Comparison of ENCODE assay signal across 17 cellular contexts in genomic region chr9:4308482-4308881, GRCh38. TPM values are rescaled to one million over a fixed set of nuclear protein-coding genes. Genes with fewer than 3 reads are reported as not detected.
DNase-seq lines count a peak whose midpoint lies in the region; ATAC-seq and TF ChIP-seq lines count a peak whose summit lies in the region.
"Had no signal": no experiment of that assay in that cellular context is flagged by ENCODE, and none has a peak within 500 bp of the region (broad histone marks: within the 10 kb centered on the region; RNA-seq: fewer than 3 reads in every experiment).

No MANE protein-coding gene starts in this region.

- H3K4me3 Mint-ChIP-seq in stimulated activated effector memory CD8-positive, alpha-beta T cell treated with anti-CD3 and anti-CD28 coated beads, Interleukin-12 subunit alpha, Interleukin-12 subunit beta, amount 100 ng/mL, for 72 hours = no peak overlapping the region
- H3K4me3 Mint-ChIP-seq: CD14-positive monocyte; CD8-positive, alpha-beta T cell had no signal

- H3K4me1 Mint-ChIP-seq in stimulated activated effector memory CD8-positive, alpha-beta T cell treated with anti-CD3 and anti-CD28 coated beads, Interleukin-12 subunit alpha, Interleukin-12 subunit beta, amount 100 ng/mL, for 72 hours = peaks cover 14% of the 10 kb centered on the region

- peaks cover 5% of the 10 kb centered on the region for H3K27me3 ChIP-seq in WERI-Rb-1 (ENCODE audit: insufficient read depth, low read depth, severe bottlenecking)
- no peaks in the 10 kb centered on the region for H3K27me3 ChIP-seq in esophagus muscularis mucosa
- no peaks in the 10 kb centered on the region for H3K27me3 ChIP-seq in esophagus squamous epithelium
- H3K27me3 ChIP-seq: BLaER1 had no signal

- no peak overlapping the region for H3K4me3 ChIP-seq in WERI-Rb-1 (ENCODE audit: low read depth, low read length)
- no peak overlapping the region for H3K4me3 ChIP-seq in esophagus muscularis mucosa
- no peak overlapping the region for H3K4me3 ChIP-seq in esophagus squamous epithelium
- H3K4me3 ChIP-seq: A549, BLaER1, GM23248 had no signal

- TF ChIP-seq EP300 in esophagus muscularis mucosa (IDR thresholded peaks at IDR 0.05) = no peak

- H3K9me3 ChIP-seq in WERI-Rb-1 (ENCODE audit: severe bottlenecking) = no peaks in the 10 kb centered on the region
- no peaks in the 10 kb centered on the region for H3K9me3 ChIP-seq in esophagus muscularis mucosa
- H3K9me3 ChIP-seq in esophagus squamous epithelium = no peaks in the 10 kb centered on the region
- H3K9me3 ChIP-seq: A549, BLaER1 had no signal

- no peaks in the 10 kb centered on the region for H3K4me1 ChIP-seq in esophagus muscularis mucosa
- no peaks in the 10 kb centered on the region for H3K4me1 ChIP-seq in esophagus squamous epithelium
- H3K4me1 ChIP-seq: BLaER1 had no signal

- no peak for ATAC-seq in stimulated activated effector memory CD8-positive, alpha-beta T cell treated with anti-CD3 and anti-CD28 coated beads, Interleukin-12 subunit alpha, Interleukin-12 subunit beta, amount 100 ng/mL, for 72 hours
- ATAC-seq: A549; CD8-positive, alpha-beta T cell had no signal

- no peaks in the 10 kb centered on the region for H3K36me3 Mint-ChIP-seq in stimulated activated effector memory CD8-positive, alpha-beta T cell treated with anti-CD3 and anti-CD28 coated beads, Interleukin-12 subunit alpha, Interleukin-12 subunit beta, amount 100 ng/mL, for 72 hours
- H3K36me3 Mint-ChIP-seq: CD14-positive monocyte; CD8-positive, alpha-beta T cell had no signal

- TF ChIP-seq CTCF in WERI-Rb-1 (IDR thresholded peaks at IDR 0.05; ENCODE audit: low read depth, low read length) (no peak), esophagus muscularis mucosa (IDR thresholded peaks at IDR 0.05) (no peak), esophagus squamous epithelium (IDR thresholded peaks at IDR 0.05) (no peak)

- no peaks in the 10 kb centered on the region for H3K36me3 ChIP-seq in WERI-Rb-1
- H3K36me3 ChIP-seq in esophagus muscularis mucosa = no peaks in the 10 kb centered on the region
- H3K36me3 ChIP-seq in esophagus squamous epithelium = no peaks in the 10 kb centered on the region
- H3K36me3 ChIP-seq: BLaER1 had no signal

- H3K9me3 Mint-ChIP-seq in stimulated activated effector memory CD8-positive, alpha-beta T cell treated with anti-CD3 and anti-CD28 coated beads, Interleukin-12 subunit alpha, Interleukin-12 subunit beta, amount 100 ng/mL, for 72 hours = no peaks in the 10 kb centered on the region
- H3K9me3 Mint-ChIP-seq: CD8-positive, alpha-beta T cell had no signal

- peak overlapping the region; percentile 40 for H3K27ac Mint-ChIP-seq in stimulated activated effector memory CD8-positive, alpha-beta T cell treated with anti-CD3 and anti-CD28 coated beads, Interleukin-12 subunit alpha, Interleukin-12 subunit beta, amount 100 ng/mL, for 72 hours
- H3K27ac Mint-ChIP-seq: CD8-positive, alpha-beta T cell had no signal

- TF ChIP-seq POLR2A in esophagus muscularis mucosa (IDR thresholded peaks at IDR 0.05; ENCODE audit: low read depth) (no peak), esophagus squamous epithelium (IDR thresholded peaks at IDR 0.05) (no peak)

- DNase-seq in NCI-H82 (lab: John Stamatoyannopoulos, UW) (peak; percentile 22), NCI-H82 treated with DMSO at 0.1 percent for 48 hours (lab: John Stamatoyannopoulos, UW; ENCODE audit: unreplicated experiment) (no peak), EH (ENCODE audit: low read depth) (peak; percentile 27), WERI-Rb-1 (peak; percentile 68), esophagus muscularis mucosa (ENCODE audit: extremely low spot score) (no peak), esophagus squamous epithelium (lab: John Stamatoyannopoulos, UW) (no peak)
- DNase-seq in stimulated activated effector memory CD8-positive, alpha-beta T cell treated with anti-CD3 and anti-CD28 coated beads, Interleukin-12 subunit alpha, Interleukin-12 subunit beta, amount 100 ng/mL, for 72 hours (ENCODE audit: low spot score in 2 of 2) = no peak
- DNase-seq: CD8-positive, alpha-beta T cell; DMS 273 treated with DMSO at 0.1 percent for 48 hours; DMS53; GDM1; GM23248; HCEC 1CT had no signal

- intact Hi-C loops in esophagus muscularis mucosa (cut with DNase I) = no loop called here
- intact Hi-C loops in esophagus squamous epithelium (cut with DNase I) = no loop called here

- H3K27ac ChIP-seq in WERI-Rb-1 = no peak overlapping the region
- H3K27ac ChIP-seq in esophagus muscularis mucosa (replicated peaks in 1 of 4) = no peak overlapping the region
- H3K27ac ChIP-seq in esophagus squamous epithelium = no peak overlapping the region
- H3K27ac ChIP-seq: 22Rv1, BLaER1, GM23248 had no signal

RNA-seq across cellular contexts. Expression of gene GLIS3, which starts 8.6 kb away (rescaled TPM):
- total RNA-seq in esophagus muscularis mucosa (10 to 100 TPM; 14.6 to 34.1 (median 20.5) TPM), esophagus squamous epithelium (10 to 100 TPM in 1 of 4 donors, 1 to 10 TPM in 1, under 1 TPM in 1, not detected in 1; 0.88 to 10.9 (median 1.4) TPM)

Comparison
In these comparisons a context has a peak if more than half of its experiments do, and no peak if none do; other contexts are left out.
1. DNase-seq: peak in NCI-H82 (single experiment), EH (single experiment) and WERI-Rb-1 (single experiment); none in NCI-H82 treated with DMSO at 0.1 percent for 48 hours (single experiment), stimulated activated effector memory CD8-positive, alpha-beta T cell treated with anti-CD3 and anti-CD28 coated beads, Interleukin-12 subunit alpha, Interleukin-12 subunit beta, amount 100 ng/mL, for 72 hours (0 of 2), esophagus muscularis mucosa (single experiment) and esophagus squamous epithelium (single experiment).